23 cellular contexts compared by ENCODE assay signal in the genomic region with DNA sequence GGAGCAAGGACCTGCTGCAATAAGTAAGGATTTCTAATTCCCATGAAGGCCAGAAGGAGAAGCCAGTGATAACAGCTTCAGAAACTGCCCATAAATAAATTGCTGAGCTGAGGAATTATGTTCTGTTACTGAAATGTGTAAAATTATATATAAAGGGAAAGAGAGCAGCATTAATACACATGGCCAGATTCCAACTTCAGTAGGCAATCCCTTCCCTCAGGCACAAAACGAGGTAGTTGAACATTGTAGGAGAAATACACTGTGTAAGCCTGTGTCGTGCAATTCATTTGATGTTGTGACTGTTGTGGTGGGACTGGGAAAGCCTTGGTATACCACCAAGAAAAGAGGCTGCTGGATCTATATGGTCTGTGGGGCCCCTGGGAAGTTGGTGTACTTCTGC.
"Had no signal": no experiment of that assay in that cellular context is flagged by ENCODE, and none has a peak within 500 bp of the region (broad histone marks: within the 10 kb centered on the region; RNA-seq: fewer than 3 reads in every experiment).

No MANE protein-coding gene starts in this region.

- H3K27me3 ChIP-seq: neutrophil, pancreas, right lobe of liver, sigmoid colon, stomach, thyroid gland, tibial nerve, upper lobe of left lung, vagina had no signal

- H3K36me3 ChIP-seq: neutrophil, pancreas, prostate gland, right lobe of liver, sigmoid colon, stomach, thoracic aorta, thyroid gland, tibial nerve, upper lobe of left lung, vagina had no signal

- H3K9me3 ChIP-seq: neutrophil, pancreas, prostate gland, right lobe of liver, sigmoid colon, stomach, thoracic aorta, thyroid gland, tibial nerve, upper lobe of left lung, vagina had no signal

- H3K4me3 ChIP-seq: pancreas, prostate gland, right lobe of liver, sigmoid colon, stomach, thoracic aorta, thyroid gland, tibial nerve, upper lobe of left lung, vagina had no signal

- H3K27ac ChIP-seq: neutrophil, pancreas, prostate gland, right lobe of liver, sigmoid colon, stomach, thoracic aorta, thyroid gland, tibial nerve, upper lobe of left lung, vagina had no signal

- H3K4me1 ChIP-seq: prostate gland, right lobe of liver, sigmoid colon, thyroid gland, upper lobe of left lung, vagina had no signal

- DNase-seq: naive thymus-derived CD8-positive, alpha-beta T cell; nephron progenitor cell; nucleus accumbens; pancreas; right cardiac atrium; right lobe of liver; sigmoid colon; small intestine; stimulated activated CD4-positive, alpha-beta T cell treated with anti-CD3 and anti-CD28 coated beads, Interleukin-15, amount 100 ng/mL, for 24 hours; stimulated activated CD4-positive, alpha-beta T cell treated with anti-CD3 and anti-CD28 coated beads, Interleukin-2, amount 100 ng/mL, for 24 hours; stimulated activated CD4-positive, alpha-beta T cell treated with anti-CD3 and anti-CD28 coated beads, Interleukin-2, amount 100 ng/mL, for 48 hours; stimulated activated CD4-positive, alpha-beta T cell treated with anti-CD3 and anti-CD28 coated beads, Interleukin-4, amount 100 ng/mL, for 24 hours; stimulated activated naive B cell treated with anti-CD40 and anti-IgM and Interleukin-4, amounts not matched to agents 10 μg/mL and 1 μg/mL and 100 μg/mL, for 72 hours; stimulated activated naive CD4-positive, alpha-beta T cell treated with Interleukin-2 at 50 U/mL for 16 hours; stomach; thyroid gland; trophoblast cell; upper lobe of left lung had no signal
